Comparison of ENCODE assay signal across 24 cellular contexts in the genomic region with DNA sequence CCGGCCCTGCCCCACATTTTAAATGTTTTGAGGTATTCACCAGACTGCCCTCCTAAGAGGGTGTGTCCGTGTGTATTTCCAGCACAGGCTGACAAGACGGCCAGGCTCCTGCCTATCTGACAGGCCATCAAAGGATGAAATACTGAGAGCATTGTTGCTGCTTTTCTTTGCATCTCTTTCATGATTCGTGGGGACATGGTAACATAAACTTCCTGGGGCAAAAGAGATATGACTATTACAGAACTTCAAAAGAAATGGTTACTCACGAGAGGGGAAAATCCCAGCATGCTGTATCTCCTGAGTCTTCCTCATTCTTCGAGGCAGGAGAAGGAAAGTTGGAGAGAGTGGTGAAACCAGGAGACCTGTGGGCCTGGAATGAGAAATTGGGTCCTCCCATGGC. TPM values are rescaled to one million over a fixed set of nuclear protein-coding genes. Genes with fewer than 3 reads are reported as not detected.
DNase-seq lines count a peak whose midpoint lies in the region; ATAC-seq and TF ChIP-seq lines count a peak whose summit lies in the region.
"Had no signal": no experiment of that assay in that cellular context is flagged by ENCODE, and none has a peak within 500 bp of the region (broad histone marks: within the 10 kb centered on the region; RNA-seq: fewer than 3 reads in every experiment).

No MANE protein-coding gene starts in this region.

- CTCF ChIA-PET in mammary epithelial cell (lab: Charles Lee; ENCODE audit: low non-redundant PET) = no interaction called here
- CTCF ChIA-PET in MCF 10A (lab: Yijun Ruan, JAX) = interaction anchor here (1.0 kb wide), 1 partner anchor 9 kb away, joined by 3 read pairs; no protein-coding TSS in a partner anchor

- ATAC-seq in activated naive CD8-positive, alpha-beta T cell treated with anti-CD3 and anti-CD28 coated beads, Interleukin-2, amount 50 U/mL, for 24 hours = no peak
- ATAC-seq: activated T-cell treated with anti-CD3 and anti-CD28 coated beads, Interleukin-2, amount 50 U/mL, for 4 hours; left colon; psoas muscle had no signal

- H3K79me2 ChIP-seq in mammary epithelial cell (ENCODE audit: insufficient read depth, low read length) (no peaks in the 10 kb centered on the region), hepatocyte (no peaks in the 10 kb centered on the region)

- BruUV-seq in mammary epithelial cell (replicated peaks; lab: Mats Ljungman, UMichigan) (no TSS peak), MCF 10A (replicated peaks; lab: Mats Ljungman, UMichigan) (no TSS peak)

- H3K9me3 Mint-ChIP-seq in MCF 10A (ENCODE audit: unreplicated experiment) = peaks cover 7% of the 10 kb centered on the region
- peaks cover 10% of the 10 kb centered on the region for H3K9me3 Mint-ChIP-seq in type B pancreatic cell
- peaks cover 13% of the 10 kb centered on the region for H3K9me3 Mint-ChIP-seq in activated naive CD8-positive, alpha-beta T cell treated with anti-CD3 and anti-CD28 coated beads, Interleukin-2, amount 50 U/mL, for 24 hours

- TF ChIP-seq CTCF in mammary epithelial cell (conservative IDR thresholded peaks at IDR 0.05 in 1 of 2, IDR thresholded peaks at IDR 0.05 in 1 of 2; ENCODE audit: extremely low read depth in 1 of 2, insufficient read depth in 1 of 2, low read depth in 1 of 2, low read length in 2 of 2) (no peak), MCF 10A (IDR thresholded peaks at IDR 0.05; ENCODE audit: unreplicated experiment) (no peak), hepatocyte (IDR thresholded peaks at IDR 0.05; ENCODE audit: poor library complexity) (no peak), type B pancreatic cell (conservative IDR thresholded peaks at IDR 0.05) (no peak), adrenal gland (IDR thresholded peaks at IDR 0.05) (no peak)

- H3K9ac ChIP-seq in mammary epithelial cell (ENCODE audit: insufficient read depth, low read length) = no peak overlapping the region

- H2AFZ ChIP-seq in mammary epithelial cell (ENCODE audit: low read depth, low read length) (no peak overlapping the region), hepatocyte (no peak overlapping the region)

- H3K4me1 ChIP-seq in mammary epithelial cell (ENCODE audit: insufficient read depth, low read length) (peaks cover 4% of the 10 kb centered on the region), SJSA1 (replicated peaks) (peaks cover 11% of the 10 kb centered on the region), hepatocyte (ENCODE audit: insufficient read depth) (peaks cover 12% of the 10 kb centered on the region), adrenal gland (replicated peaks in 1 of 2) (peaks cover 27 to 41% of the 10 kb centered on the region in 2 donors)
- H3K4me1 ChIP-seq: psoas muscle, vagina had no signal

- H4K20me1 ChIP-seq in mammary epithelial cell (ENCODE audit: insufficient read depth, low read length) (no peaks in the 10 kb centered on the region), hepatocyte (ENCODE audit: insufficient read depth, poor library complexity, severe bottlenecking) (no peaks in the 10 kb centered on the region)

- H3K4me3 ChIP-seq in mammary epithelial cell (replicated peaks in 1 of 3; ENCODE audit: insufficient read depth in 1 of 3, low read depth in 2 of 3, low read length in 3 of 3) = no peak overlapping the region
- H3K4me3 ChIP-seq in SJSA1 = no peak overlapping the region
- H3K4me3 ChIP-seq in hepatocyte = no peak overlapping the region
- no peak overlapping the region for H3K4me3 ChIP-seq in adrenal gland
- H3K4me3 ChIP-seq: psoas muscle, vagina had no signal

- dilution Hi-C loops in mammary epithelial cell (cut with HindIII; ENCODE audit: low sequenced_read_pairs) = loop anchor here (5.0 kb wide), 1 partner anchor 38 kb away; no protein-coding TSS in a partner anchor

- H3K27ac ChIP-seq in mammary epithelial cell (ENCODE audit: insufficient read depth, low read depth, low read length) (no peak overlapping the region), SJSA1 (peak overlapping the region; percentile 40; the same call in 1 of the 2 replicates), hepatocyte (peak overlapping the region; percentile 69), adrenal gland (peak overlapping the region in 2 of 5 donors; percentile 83 to 89)
- H3K27ac ChIP-seq: psoas muscle, vagina had no signal

- H3K27me3 Mint-ChIP-seq in MCF 10A (ENCODE audit: insufficient read depth, unreplicated experiment) = no peaks in the 10 kb centered on the region
- no peaks in the 10 kb centered on the region for H3K27me3 Mint-ChIP-seq in type B pancreatic cell
- no peaks in the 10 kb centered on the region for H3K27me3 Mint-ChIP-seq in activated naive CD8-positive, alpha-beta T cell treated with anti-CD3 and anti-CD28 coated beads, Interleukin-2, amount 50 U/mL, for 24 hours
- H3K27me3 Mint-ChIP-seq: activated naive CD8-positive, alpha-beta T cell treated with anti-CD3 and anti-CD28 coated beads for 36 hours; brain; CD4-positive, CD25-positive, alpha-beta regulatory T cell had no signal

- POLR2A ChIA-PET in MCF 10A (lab: Yijun Ruan, JAX) = no interaction called here

- DNase-seq in mammary epithelial cell (peak; percentile 53), MCF 10A (ENCODE audit: unreplicated experiment) (no peak), SJSA1 (ENCODE audit: low read depth in 1 of 2, low spot score in 2 of 2) (peak in 1 of 2 experiments; percentile 58), hepatocyte (ENCODE audit: low spot score) (no peak), type B pancreatic cell (ENCODE audit: extremely low spot score, unreplicated experiment) (no peak), NCI-H146 treated with DMSO at 0.1 percent for 48 hours (lab: John Stamatoyannopoulos, UW; ENCODE audit: unreplicated experiment) (no peak), adrenal gland (no peak)
- DNase-seq in activated naive CD8-positive, alpha-beta T cell treated with anti-CD3 and anti-CD28 coated beads, Interleukin-2, amount 50 U/mL, for 24 hours = no peak
- DNase-seq: ACHN; activated CD4-positive, alpha-beta T cell treated with anti-CD3 and anti-CD28 coated beads, Interleukin-2, amount 50 U/mL, for 4 hours; activated naive CD8-positive, alpha-beta T cell treated with anti-CD3 and anti-CD28 coated beads for 36 hours; activated T-cell treated with anti-CD3 and anti-CD28 coated beads, Interleukin-2, amount 50 U/mL, for 4 hours; CD4-positive, CD25-positive, alpha-beta regulatory T cell; DMS79 treated with DMSO at 0.1 percent for 48 hours; foreskin fibroblast; left colon; NCI-H1105; NCI-H2081 treated with DMSO at 0.1 percent for 48 hours; psoas muscle; stimulated activated CD4-positive, alpha-beta T cell treated with anti-CD3 and anti-CD28 coated beads, Interleukin-4, amount 100 ng/mL, for 4 hours; substantia nigra; T-helper 1 cell had no signal

- in situ Hi-C loops in mammary epithelial cell (cut with MboI; ENCODE audit: low sequenced_read_pairs in 2 of 2) = no loop called here

- no peaks in the 10 kb centered on the region for H3K36me3 Mint-ChIP-seq in MCF 10A (ENCODE audit: insufficient read depth, unreplicated experiment)
- H3K36me3 Mint-ChIP-seq in type B pancreatic cell = peaks cover 4% of the 10 kb centered on the region
- no peaks in the 10 kb centered on the region for H3K36me3 Mint-ChIP-seq in activated naive CD8-positive, alpha-beta T cell treated with anti-CD3 and anti-CD28 coated beads, Interleukin-2, amount 50 U/mL, for 24 hours (ENCODE audit: low read depth)
- H3K36me3 Mint-ChIP-seq: activated naive CD8-positive, alpha-beta T cell treated with anti-CD3 and anti-CD28 coated beads for 36 hours; CD4-positive, CD25-positive, alpha-beta regulatory T cell had no signal

- no peak for TF ChIP-seq POLR2A in adrenal gland (IDR thresholded peaks at IDR 0.05)

- H3K27ac Mint-ChIP-seq in MCF 10A (ENCODE audit: low read depth, unreplicated experiment) (no peak overlapping the region), type B pancreatic cell (peak overlapping the region; percentile 91)
- H3K27ac Mint-ChIP-seq in activated naive CD8-positive, alpha-beta T cell treated with anti-CD3 and anti-CD28 coated beads, Interleukin-2, amount 50 U/mL, for 24 hours = no peak overlapping the region
- H3K27ac Mint-ChIP-seq: activated naive CD8-positive, alpha-beta T cell treated with anti-CD3 and anti-CD28 coated beads for 36 hours had no signal

- H3K9me3 ChIP-seq in mammary epithelial cell (replicated peaks; ENCODE audit: insufficient read depth, low read length) (peaks cover 8% of the 10 kb centered on the region), SJSA1 (replicated peaks) (peaks cover 9% of the 10 kb centered on the region; the same call in 1 of the 2 replicates), hepatocyte (ENCODE audit: low read depth) (no peaks in the 10 kb centered on the region), adrenal gland (replicated peaks in 1 of 3) (no peaks in the 10 kb centered on the region)
- H3K9me3 ChIP-seq: vagina had no signal

- WGBS in mammary epithelial cell (ENCODE audit: low coverage, missing lambda C conversion rate) = 56% methylated on average over 6 of the region's 6 CpGs
- WGBS in hepatocyte (ENCODE audit: low lambda C conversion rate, missing lambda C conversion rate) = 44% methylated on average over 6 of the region's 6 CpGs
- WGBS in adrenal gland, 4 donors = 51 to 59% (median 51%) methylated on average over 6 of the region's 6 CpGs

- H3K9me2 ChIP-seq in hepatocyte (replicated peaks; ENCODE audit: insufficient read depth) = no peaks in the 10 kb centered on the region

- no peaks in the 10 kb centered on the region for H3K27me3 ChIP-seq in mammary epithelial cell (ENCODE audit: insufficient read depth, low read length)
- H3K27me3 ChIP-seq in SJSA1 (replicated peaks) = no peaks in the 10 kb centered on the region
- no peaks in the 10 kb centered on the region for H3K27me3 ChIP-seq in hepatocyte
- no peaks in the 10 kb centered on the region for H3K27me3 ChIP-seq in adrenal gland
- H3K27me3 ChIP-seq: vagina had no signal

- H3K36me3 ChIP-seq in mammary epithelial cell (ENCODE audit: insufficient read depth, low read length) (no peaks in the 10 kb centered on the region), SJSA1 (no peaks in the 10 kb centered on the region), hepatocyte (replicated peaks; ENCODE audit: insufficient read depth, low read depth) (no peaks in the 10 kb centered on the region), adrenal gland (replicated peaks in 1 of 2) (no peaks in the 10 kb centered on the region)
- H3K36me3 ChIP-seq: vagina had no signal

- H3K4me2 ChIP-seq in mammary epithelial cell (ENCODE audit: insufficient read depth, low read depth, low read length) (no peak overlapping the region), hepatocyte (no peak overlapping the region)

- no peak overlapping the region for H3K4me3 Mint-ChIP-seq in MCF 10A (ENCODE audit: unreplicated experiment)
- H3K4me3 Mint-ChIP-seq in type B pancreatic cell = peak overlapping the region; percentile 29
- H3K4me3 Mint-ChIP-seq in activated naive CD8-positive, alpha-beta T cell treated with anti-CD3 and anti-CD28 coated beads, Interleukin-2, amount 50 U/mL, for 24 hours = no peak overlapping the region
- H3K4me3 Mint-ChIP-seq: activated naive CD8-positive, alpha-beta T cell treated with anti-CD3 and anti-CD28 coated beads for 36 hours; activated T-cell treated with anti-CD3 and anti-CD28 coated beads, Interleukin-2, amount 50 U/mL, for 4 hours; brain had no signal

- intact Hi-C loops in mammary epithelial cell (cut with micrococcal nuclease) = no loop called here
- intact Hi-C loops in MCF 10A (cut with micrococcal nuclease) = no loop called here
- intact Hi-C loops in adrenal gland (cut with DNase I) = no loop called here

- H3K4me1 Mint-ChIP-seq in MCF 10A (ENCODE audit: insufficient read depth, unreplicated experiment) = peaks cover 12% of the 10 kb centered on the region
- H3K4me1 Mint-ChIP-seq in type B pancreatic cell (ENCODE audit: unreplicated experiment) = peaks cover 18% of the 10 kb centered on the region
- peaks cover 14% of the 10 kb centered on the region for H3K4me1 Mint-ChIP-seq in activated naive CD8-positive, alpha-beta T cell treated with anti-CD3 and anti-CD28 coated beads, Interleukin-2, amount 50 U/mL, for 24 hours

RNA-seq across cellular contexts. Expression of a gene that starts 10.3 kb away (rescaled TPM):
- total RNA-seq in mammary epithelial cell (1 to 10 TPM; 2.0 to 3.7 TPM), MCF 10A (2022) (7.3 and 10.0 TPM in 2 replicates), hepatocyte (2.0 and 10.6 TPM in 2 replicates), type B pancreatic cell (ENCODE audit: low replicate concordance) (5.4 and 37.9 TPM in 2 replicates), adrenal gland (1 to 10 TPM; 1.7 to 7.4 (median 2.5) TPM)
- polyA plus RNA-seq in mammary epithelial cell (2.6 TPM), hepatocyte (15.5 and 17.7 TPM in 2 replicates), adrenal gland (1 to 10 TPM in 2 of 3 donors, not detected in 1; 3.1 to 3.4 TPM)
- polyA minus RNA-seq in mammary epithelial cell = 4.9 TPM
- total RNA-seq in SJSA1 (2014; rRNA removed; shearing (Covaris generic)) = 1.4 and 2.2 TPM in 2 replicates
- total RNA-seq: psoas muscle, vagina had no signal
- polyA plus RNA-seq: psoas muscle had no signal

RNA-seq across cellular contexts. Expression of a gene that starts 11.0 kb away (rescaled TPM):
- total RNA-seq in mammary epithelial cell (10 to 100 TPM in 1 of 2 donors, 1 to 10 TPM in 1; 3.6 to 12.0 TPM), MCF 10A (2022) (3.3 and 3.6 TPM in 2 replicates), hepatocyte (4.9 and 6.4 TPM in 2 replicates), type B pancreatic cell (ENCODE audit: low replicate concordance) (11.0 and 16.9 TPM in 2 replicates), adrenal gland (10 to 100 TPM in 2 of 8 donors, 1 to 10 TPM in 6; 5.8 to 11.1 (median 8.3) TPM)
- polyA plus RNA-seq in mammary epithelial cell (3.3 TPM), hepatocyte (8.7 and 9.5 TPM in 2 replicates), adrenal gland (10 to 100 TPM in 1 of 3 donors, 1 to 10 TPM in 2; 5.0 to 12.9 (median 7.0) TPM)
- polyA minus RNA-seq in mammary epithelial cell = 5.2 TPM
- 15.8 and 25.8 TPM in 2 replicates for total RNA-seq in SJSA1 (2014; rRNA removed; shearing (Covaris generic))

RNA-seq across cellular contexts. Expression of a gene that starts 43.0 kb away (rescaled TPM):
- total RNA-seq in mammary epithelial cell (10 to 100 TPM; 17.5 to 18.7 TPM), MCF 10A (2022) (17.6 and 18.8 TPM in 2 replicates), hepatocyte (14.6 and 16.9 TPM in 2 replicates), type B pancreatic cell (ENCODE audit: low replicate concordance) (24.0 and 27.0 TPM in 2 replicates), adrenal gland (10 to 100 TPM; 26.4 to 92.9 (median 30.8) TPM)
- polyA plus RNA-seq in mammary epithelial cell (19.9 TPM), hepatocyte (18.3 and 24.9 TPM in 2 replicates), adrenal gland (10 to 100 TPM; 16.9 to 28.2 (median 19.5) TPM)
- polyA minus RNA-seq in mammary epithelial cell = 11.4 TPM
- 13.5 and 14.7 TPM in 2 replicates for total RNA-seq in SJSA1 (2014; rRNA removed; shearing (Covaris generic))

RNA-seq across cellular contexts. Expression of a gene that starts 51.1 kb away (rescaled TPM):
- total RNA-seq in mammary epithelial cell = 100 to 1,000 TPM; 267 to 360 TPM
- 270 TPM for polyA plus RNA-seq in mammary epithelial cell
- polyA minus RNA-seq in mammary epithelial cell = 50.0 TPM
- 294 and 308 TPM in 2 replicates for total RNA-seq in MCF 10A (2022)
- total RNA-seq in SJSA1 (2014; rRNA removed; shearing (Covaris generic)) = 378 and 396 TPM in 2 replicates
- total RNA-seq in hepatocyte = 61.8 and 65.3 TPM in 2 replicates
- 131 and 138 TPM in 2 replicates for polyA plus RNA-seq in hepatocyte
- total RNA-seq in type B pancreatic cell (ENCODE audit: low replicate concordance) = 16.9 and 30.9 TPM in 2 replicates
- total RNA-seq in adrenal gland = 100 to 1,000 TPM; 131 to 881 (median 235) TPM
- 100 to 1,000 TPM in 2 of 3 donors, 1 to 10 TPM in 1; 7.8 to 351 (median 182) TPM for polyA plus RNA-seq in adrenal gland
